In the genomic region with DNA sequence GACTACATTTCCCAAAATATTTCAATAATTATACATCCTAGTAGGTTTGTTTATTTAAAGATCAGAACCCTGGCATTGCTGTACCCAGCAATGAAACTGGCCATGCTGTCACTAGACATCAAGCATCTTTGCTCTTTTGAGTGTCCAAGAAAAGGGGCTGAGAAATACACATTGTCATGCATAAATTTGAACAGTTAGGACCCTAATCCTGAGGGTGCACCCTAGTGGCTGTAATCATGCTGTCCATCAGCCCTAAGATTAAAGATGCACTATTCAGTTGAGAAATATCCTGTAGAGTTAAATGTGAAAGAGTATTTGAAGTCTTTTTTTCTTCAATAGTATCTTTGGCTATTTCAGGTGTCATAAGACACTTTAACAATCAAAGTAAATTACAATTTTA, we compare ENCODE assay signal across 10 cellular contexts.
A peak's percentile ranks its signal among the peaks of the same experiment; 100 is the strongest.
DNase-seq lines count a peak whose midpoint lies in the region; ATAC-seq and TF ChIP-seq lines count a peak whose summit lies in the region.
"Had no signal": no experiment of that assay in that cellular context is flagged by ENCODE, and none has a peak within 500 bp of the region (broad histone marks: within the 10 kb centered on the region; RNA-seq: fewer than 3 reads in every experiment).

No MANE protein-coding gene starts in this region.

- no peak overlapping the region for H4K8ac ChIP-seq in trophoblast cell (ENCODE audit: low read depth, low read length)

- H3K36me3 Mint-ChIP-seq in CD4-positive, alpha-beta memory T cell = peaks cover 83 to 93% of the 10 kb centered on the region in 2 donors
- peaks cover 28% of the 10 kb centered on the region for H3K36me3 Mint-ChIP-seq in T-helper 17 cell (ENCODE audit: low read depth)

- H3K27ac Mint-ChIP-seq in CD4-positive, alpha-beta memory T cell = peak overlapping the region; percentile 18 to 99 (median 94)
- peak overlapping the region; percentile 98 for H3K27ac Mint-ChIP-seq in T-helper 17 cell

- H3K4me3 ChIP-seq in CD4-positive, alpha-beta memory T cell (ENCODE audit: low read length in 2 of 2) = no peak overlapping the region
- H3K4me3 ChIP-seq in trophoblast cell (ENCODE audit: low read depth, low read length) = no peak overlapping the region

- H3K14ac ChIP-seq in trophoblast cell (ENCODE audit: low read length) = no peak overlapping the region

- no peak overlapping the region for H2AK5ac ChIP-seq in trophoblast cell (ENCODE audit: low read length)

- H3K4me1 ChIP-seq in CD4-positive, alpha-beta memory T cell (ENCODE audit: insufficient read depth, low read length) = peaks cover 84% of the 10 kb centered on the region
- peaks cover 23% of the 10 kb centered on the region for H3K4me1 ChIP-seq in foreskin keratinocyte
- peaks cover 5 to 9% of the 10 kb centered on the region in 2 experiments for H3K4me1 ChIP-seq in trophoblast cell (ENCODE audit: control insufficient read depth in 1 of 2, insufficient read depth in 2 of 2, low read length in 2 of 2)

- H2AFZ ChIP-seq in trophoblast cell (ENCODE audit: insufficient read depth, low read length, poor library complexity) = no peak overlapping the region

- no peak overlapping the region for H3K27ac ChIP-seq in CD4-positive, alpha-beta memory T cell (ENCODE audit: low read depth, low read length)
- H3K27ac ChIP-seq in foreskin keratinocyte = no peak overlapping the region
- no peak overlapping the region for H3K27ac ChIP-seq in trophoblast cell (ENCODE audit: low read depth, low read length)

- peaks cover 0 to 2% (median 0%) of the 10 kb centered on the region in 8 donors for H3K9me3 Mint-ChIP-seq in CD4-positive, alpha-beta memory T cell

- H2BK120ac ChIP-seq in trophoblast cell (ENCODE audit: insufficient read depth, low read length, poor library complexity) = no peak overlapping the region

- H3K27me3 Mint-ChIP-seq in CD4-positive, alpha-beta memory T cell = no peaks in the 10 kb centered on the region
- no peaks in the 10 kb centered on the region for H3K27me3 Mint-ChIP-seq in T-helper 17 cell

- no peaks in the 10 kb centered on the region for H3K27me3 ChIP-seq in CD4-positive, alpha-beta memory T cell (ENCODE audit: insufficient read depth, low read length)
- H3K27me3 ChIP-seq in foreskin keratinocyte (no peaks in the 10 kb centered on the region), trophoblast cell (ENCODE audit: insufficient read depth, low read length) (no peaks in the 10 kb centered on the region)

- H2BK5ac ChIP-seq in trophoblast cell (ENCODE audit: low read depth, low read length, poor library complexity) = no peak overlapping the region

- peaks cover 48% of the 10 kb centered on the region for H3K36me3 ChIP-seq in CD4-positive, alpha-beta memory T cell (ENCODE audit: insufficient read depth, low read length)
- H3K36me3 ChIP-seq in trophoblast cell (ENCODE audit: control insufficient read depth in 1 of 2, insufficient read depth in 2 of 2, low read length in 2 of 2) = peaks cover 30 to 43% of the 10 kb centered on the region in 2 experiments

- CTCF ChIA-PET in CD4-positive, alpha-beta memory T cell (lab: Charles Lee; ENCODE audit: partially characterized antibody) = interaction anchor here (1.0 to 3.3 kb wide), 8 partner anchors 10 to 218 kb away, joined by 3 to 16 read pairs (median 4); a partner anchor contains a TSS

- POLR2A ChIA-PET in CD4-positive, alpha-beta memory T cell (lab: Charles Lee; ENCODE audit: partially characterized antibody) = interaction anchor here (0.6 to 8.5 kb wide), 5 partner anchors 21 to 218 kb away, joined by 3 to 54 read pairs (median 6); a partner anchor contains a TSS

- no peak overlapping the region for H3K4ac ChIP-seq in trophoblast cell (ENCODE audit: low read depth, low read length)

- H3K18ac ChIP-seq in trophoblast cell (ENCODE audit: low read length) = no peak overlapping the region

- H3K4me3 Mint-ChIP-seq in CD4-positive, alpha-beta memory T cell = peak overlapping the region in 5 of 8 donors; percentile 1 to 83 (median 44)
- no peak overlapping the region for H3K4me3 Mint-ChIP-seq in T-helper 17 cell

- H4K12ac ChIP-seq in trophoblast cell (ENCODE audit: low read depth, low read length) = no peak overlapping the region

- no peak overlapping the region for H3K4me2 ChIP-seq in trophoblast cell (ENCODE audit: low read length)

- H3K79me1 ChIP-seq in trophoblast cell (ENCODE audit: low read length) = no peaks in the 10 kb centered on the region

- no peak overlapping the region for H3K23ac ChIP-seq in trophoblast cell (ENCODE audit: low read length)

- no peak overlapping the region for H2BK12ac ChIP-seq in trophoblast cell (ENCODE audit: low read length)

- intact Hi-C loops in CD4-positive, alpha-beta memory T cell (cut with micrococcal nuclease) = loop anchor here (5.0 kb wide), 3 partner anchors 33 to 217 kb away; a partner anchor contains a TSS

- DNase-seq in CD4-positive, alpha-beta memory T cell = no peak
- DNase-seq in T-helper 17 cell (no peak), foreskin keratinocyte (no peak), NCI-H1930 (lab: John Stamatoyannopoulos, UW) (no peak), SW480 (ENCODE audit: low spot score) (no peak), trophoblast cell (no peak)
- DNase-seq: activated effector memory CD4-positive, alpha-beta T cell treated with anti-CD3 and anti-CD28 coated beads, Interleukin-2, amount 50 U/mL, for 16 hours; SHP77 had no signal

- no peak overlapping the region for H4K91ac ChIP-seq in trophoblast cell (ENCODE audit: low read depth, low read length)

- peaks cover 54 to 95% (median 76%) of the 10 kb centered on the region in 4 donors for H3K4me1 Mint-ChIP-seq in CD4-positive, alpha-beta memory T cell
- peaks cover 66% of the 10 kb centered on the region for H3K4me1 Mint-ChIP-seq in T-helper 17 cell

- H3K79me2 ChIP-seq in trophoblast cell (ENCODE audit: control insufficient read depth, insufficient read depth, low read length, poor library complexity) = no peaks in the 10 kb centered on the region

- TF ChIP-seq CTCF in foreskin keratinocyte (conservative IDR thresholded peaks at IDR 0.05) = peak; percentile 44

- H3K9me3 ChIP-seq in CD4-positive, alpha-beta memory T cell (ENCODE audit: control insufficient read depth in 1 of 2, low read length in 2 of 2) = no peaks in the 10 kb centered on the region
- H3K9me3 ChIP-seq in T-helper 17 cell (ENCODE audit: control insufficient read depth, low read length, poor library complexity, severe bottlenecking) = no peaks in the 10 kb centered on the region
- no peaks in the 10 kb centered on the region for H3K9me3 ChIP-seq in trophoblast cell (ENCODE audit: insufficient read depth, low read depth, low read length)

- H3K9ac ChIP-seq in trophoblast cell (ENCODE audit: low read length) = no peak overlapping the region

- ATAC-seq in GM21447 (IDR thresholded peaks at IDR 0.05; ENCODE audit: unreplicated experiment) (peak; percentile 43), T-helper 17 cell (no peak), foreskin keratinocyte (no peak), HG03571 (IDR thresholded peaks at IDR 0.05; ENCODE audit: unreplicated experiment) (no peak)
